12 cellular contexts compared by ENCODE assay signal in genomic region chr10:116688241-116688711, GRCh38. TPM values are rescaled to one million over a fixed set of nuclear protein-coding genes. Genes with fewer than 3 reads are reported as not detected.
DNase-seq lines count a peak whose midpoint lies in the region; ATAC-seq and TF ChIP-seq lines count a peak whose summit lies in the region.
"Had no signal": no experiment of that assay in that cellular context is flagged by ENCODE, and none has a peak within 500 bp of the region (broad histone marks: within the 10 kb centered on the region; RNA-seq: fewer than 3 reads in every experiment).

No MANE protein-coding gene starts in this region.

- intact Hi-C loops in left ventricle myocardium inferior (cut with micrococcal nuclease): loop anchor here (10.0 kb wide), 1 partner anchor 487 kb away; no protein-coding TSS in a partner anchor
- intact Hi-C loops in activated CD8-positive, alpha-beta T cell treated with anti-CD3 and anti-CD28 coated beads for 36 hours (cut with micrococcal nuclease): loop anchor here (5.0 kb wide), 1 partner anchor 79 kb away; no protein-coding TSS in a partner anchor

- H3K4me1 ChIP-seq in adipocyte (ENCODE audit: control insufficient read depth, insufficient read depth, low read length) (peaks cover 31% of the 10 kb centered on the region), left ventricle myocardium inferior (peaks cover 56% of the 10 kb centered on the region), skeletal muscle satellite cell (ENCODE audit: control insufficient read depth, insufficient read depth, low read length) (peaks cover 15% of the 10 kb centered on the region)

- POLR2A ChIA-PET in activated CD8-positive, alpha-beta T cell treated with anti-CD3 and anti-CD28 coated beads for 36 hours (lab: Charles Lee): no interaction called here

- peaks cover 19% of the 10 kb centered on the region for H3K27me3 Mint-ChIP-seq in activated CD8-positive, alpha-beta T cell treated with anti-CD3 and anti-CD28 coated beads for 36 hours
- H3K27me3 Mint-ChIP-seq in endothelial cell (ENCODE audit: unreplicated experiment): peaks cover 6% of the 10 kb centered on the region

- no peaks in the 10 kb centered on the region for H3K36me3 Mint-ChIP-seq in activated CD8-positive, alpha-beta T cell treated with anti-CD3 and anti-CD28 coated beads for 36 hours (ENCODE audit: low read depth)
- no peaks in the 10 kb centered on the region for H3K36me3 Mint-ChIP-seq in endothelial cell (ENCODE audit: low read depth, unreplicated experiment)

- H3K9ac ChIP-seq in adipocyte (ENCODE audit: low read length): peak overlapping the region; percentile 53
- peak overlapping the region; percentile 51 for H3K9ac ChIP-seq in skeletal muscle satellite cell (ENCODE audit: low read depth, low read length)

- no peak overlapping the region for H3K27ac Mint-ChIP-seq in activated CD8-positive, alpha-beta T cell treated with anti-CD3 and anti-CD28 coated beads for 36 hours
- H3K27ac Mint-ChIP-seq in endothelial cell (ENCODE audit: unreplicated experiment): no peak overlapping the region

- H3K4me2 ChIP-seq in skeletal muscle satellite cell (ENCODE audit: low read length): peak overlapping the region; percentile 77

- CTCF ChIA-PET in activated CD8-positive, alpha-beta T cell treated with anti-CD3 and anti-CD28 coated beads for 36 hours (lab: Charles Lee): interaction anchor here (1.1 to 1.9 kb wide), 2 partner anchors 100 to 479 kb away, joined by 4 to 7 read pairs; no protein-coding TSS in a partner anchor

- peak overlapping the region; percentile 65 for H3K4me3 ChIP-seq in adipocyte (ENCODE audit: low read length)
- peak overlapping the region; percentile 25 for H3K4me3 ChIP-seq in left ventricle myocardium inferior
- H3K4me3 ChIP-seq in skeletal muscle satellite cell (ENCODE audit: low read length): peak overlapping the region; percentile 46

- no peaks in the 10 kb centered on the region for H3K9me3 Mint-ChIP-seq in activated CD8-positive, alpha-beta T cell treated with anti-CD3 and anti-CD28 coated beads for 36 hours
- no peaks in the 10 kb centered on the region for H3K9me3 Mint-ChIP-seq in endothelial cell (ENCODE audit: unreplicated experiment)

- H3K27ac ChIP-seq in left ventricle myocardium inferior (replicated peaks): peak overlapping the region; percentile 68
- H3K27ac ChIP-seq: HL-60 had no signal

- no peak overlapping the region for H3K4me3 Mint-ChIP-seq in activated CD8-positive, alpha-beta T cell treated with anti-CD3 and anti-CD28 coated beads for 36 hours
- H3K4me3 Mint-ChIP-seq in endothelial cell (ENCODE audit: unreplicated experiment): no peak overlapping the region

- H3K36me3 ChIP-seq in adipocyte (ENCODE audit: control insufficient read depth, insufficient read depth, low read length, severe bottlenecking): peaks cover 17% of the 10 kb centered on the region
- H3K36me3 ChIP-seq in left ventricle myocardium inferior: peaks cover 5% of the 10 kb centered on the region
- no peaks in the 10 kb centered on the region for H3K36me3 ChIP-seq in skeletal muscle satellite cell (ENCODE audit: insufficient read depth, low read length)

- DNase-seq in GM04504 (ENCODE audit: low read depth) (peak; percentile 13), adipocyte (ENCODE audit: low read depth) (no peak), left ventricle myocardium inferior (no peak), endothelial cell (ENCODE audit: low spot score) (no peak), ecto neural progenitor cell (ENCODE audit: low spot score) (no peak), T-helper 2 cell (no peak)
- no peak for DNase-seq in activated CD8-positive, alpha-beta T cell treated with anti-CD3 and anti-CD28 coated beads for 36 hours
- DNase-seq: activated CD4-positive, CD25-positive, alpha-beta regulatory T cell treated with anti-CD3 and anti-CD28 coated beads, Interleukin-2, amount 50 U/mL, for 72 hours; activated gamma-delta T cell; NCI-H1417 had no signal

- H3K4me1 Mint-ChIP-seq in activated CD8-positive, alpha-beta T cell treated with anti-CD3 and anti-CD28 coated beads for 36 hours (ENCODE audit: low read depth): no peaks in the 10 kb centered on the region
- H3K4me1 Mint-ChIP-seq in endothelial cell (ENCODE audit: unreplicated experiment): peaks cover 19% of the 10 kb centered on the region

- no peak for TF ChIP-seq CTCF in left ventricle myocardium inferior (IDR thresholded peaks at IDR 0.05; ENCODE audit: borderline replicate concordance)
- TF ChIP-seq CTCF in activated CD8-positive, alpha-beta T cell treated with anti-CD3 and anti-CD28 coated beads for 36 hours (IDR thresholded peaks at IDR 0.05): no peak
- no peak for TF ChIP-seq CTCF in endothelial cell (IDR thresholded peaks at IDR 0.05; ENCODE audit: unreplicated experiment)

- ATAC-seq in activated CD8-positive, alpha-beta T cell treated with anti-CD3 and anti-CD28 coated beads for 36 hours: no peak

- H3K27me3 ChIP-seq in adipocyte (replicated peaks; ENCODE audit: control insufficient read depth, insufficient read depth, low read length) (no peaks in the 10 kb centered on the region), left ventricle myocardium inferior (ENCODE audit: low read depth) (no peaks in the 10 kb centered on the region), skeletal muscle satellite cell (ENCODE audit: control insufficient read depth, insufficient read depth, low read length) (no peaks in the 10 kb centered on the region)

- H3K9me3 ChIP-seq in adipocyte (ENCODE audit: control insufficient read depth, low read length) (no peaks in the 10 kb centered on the region), left ventricle myocardium inferior (replicated peaks) (no peaks in the 10 kb centered on the region), skeletal muscle satellite cell (replicated peaks; ENCODE audit: low read length) (no peaks in the 10 kb centered on the region)

RNA-seq across cellular contexts. Expression of gene HSPA12A, which starts 54.1 kb away (rescaled TPM):
- total RNA-seq in left ventricle myocardium inferior: 15.0 TPM
- 5.2 and 10.4 TPM in 2 replicates for total RNA-seq in skeletal muscle satellite cell (2012; rRNA removed)
- under 1 TPM in 1 of 2 experiments, not detected in 1; 0.07 TPM for total RNA-seq in activated CD8-positive, alpha-beta T cell treated with anti-CD3 and anti-CD28 coated beads for 36 hours
- 2.8 TPM for total RNA-seq in endothelial cell (ENCODE audit: unreplicated experiment)
